In the genomic region with DNA sequence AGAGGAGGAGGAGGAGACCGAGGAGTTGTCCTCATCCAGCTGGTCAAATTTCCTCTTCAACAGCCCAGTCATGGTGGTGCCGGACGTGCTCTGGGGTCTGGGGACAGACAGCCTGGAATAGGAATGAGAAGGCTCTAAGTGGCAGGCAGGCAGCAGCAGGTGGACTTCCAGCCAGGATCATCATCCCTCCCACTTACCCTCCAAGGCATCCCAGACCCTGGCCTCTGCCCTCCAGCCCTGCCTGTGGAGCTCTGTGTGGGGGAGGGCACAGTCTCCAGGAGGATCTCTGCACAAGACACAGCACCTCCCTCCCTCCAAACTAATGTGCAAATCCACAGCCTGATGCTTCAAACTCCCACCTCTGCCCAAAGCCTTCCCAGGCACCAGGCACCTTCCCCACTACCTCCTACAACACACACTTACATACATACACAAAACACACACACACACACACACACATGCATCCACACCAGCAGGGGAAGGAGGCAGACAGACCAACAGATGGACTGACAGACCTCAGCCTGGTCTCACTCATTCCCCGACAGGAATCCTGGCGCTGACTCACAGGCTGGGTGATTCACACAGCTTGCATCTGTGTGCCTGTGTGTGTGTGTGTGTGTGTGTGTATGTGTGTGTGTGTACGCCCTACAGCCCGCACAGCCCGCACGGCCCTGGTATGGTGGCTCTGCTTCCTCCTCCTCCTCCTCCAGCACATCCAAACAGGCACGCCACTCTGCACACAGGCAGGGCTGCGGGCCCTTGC, we compare ENCODE assay signal across 1 cellular context.
TF ChIP-seq lines count a peak whose summit lies in the region.

No MANE protein-coding gene starts in this region.

TF ChIP-seq in endothelial cell of umbilical vein, 7 proteins besides CTCF, POLR2A, EP300 and RAD21:
- TF ChIP-seq MYC (IDR thresholded peaks at IDR 0.05; ENCODE audit: low read depth, low read length) (peak; percentile 33), JUN (IDR thresholded peaks at IDR 0.05; ENCODE audit: borderline replicate concordance, insufficient read depth, insufficient read length, low read depth) (peak; percentile 95), MAX (IDR thresholded peaks at IDR 0.05; ENCODE audit: insufficient read depth, insufficient read length) (peak; percentile 9), EZH2 (IDR thresholded peaks at IDR 0.05; ENCODE audit: borderline replicate concordance, low read depth, low read length, severe bottlenecking) (no peak), GATA2 (IDR thresholded peaks at IDR 0.05; ENCODE audit: insufficient read depth, insufficient read length, low read depth, low read length) (no peak), POLR2AphosphoS5 (IDR thresholded peaks at IDR 0.05; ENCODE audit: insufficient read depth, low read depth, low read length) (peak; percentile 97), FOS (IDR thresholded peaks at IDR 0.05; ENCODE audit: borderline replicate concordance, insufficient read depth, low read length) (peak; percentile 99)
